ENCODE assay signal across 8 cellular contexts in genomic region chr2:47724221-47724981, GRCh38. TPM values are rescaled to one million over a fixed set of nuclear protein-coding genes. Genes with fewer than 3 reads are reported as not detected.
DNase-seq lines count a peak whose midpoint lies in the region; ATAC-seq and TF ChIP-seq lines count a peak whose summit lies in the region.

No MANE protein-coding gene starts in this region.

- H3K4me1 Mint-ChIP-seq in activated CD4-positive, alpha-beta T cell treated with anti-CD3 and anti-CD28 coated beads for 36 hours: no peaks in the 10 kb centered on the region
- no peaks in the 10 kb centered on the region for H3K4me1 Mint-ChIP-seq in activated CD4-positive, alpha-beta T cell treated with anti-CD3 and anti-CD28 coated beads, Interleukin-2, amount 10 ng/mL, durations not matched to agents 7 days and 5 days
- H3K4me1 Mint-ChIP-seq in glutamatergic neuron (ENCODE audit: low read depth, unreplicated experiment): peaks cover 4% of the 10 kb centered on the region
- H3K4me1 Mint-ChIP-seq in activated CD8-positive, alpha-beta memory T cell treated with anti-CD3 and anti-CD28 coated beads, Interleukin-2, amount 10 ng/mL, durations not matched to agents 7 days and 5 days: peaks cover 2% of the 10 kb centered on the region

- 57 to 63% methylated on average over 9 of the region's 9 CpGs for WGBS in thyroid gland, 2 donors

- ATAC-seq in activated CD4-positive, alpha-beta T cell treated with anti-CD3 and anti-CD28 coated beads for 36 hours: peak; percentile 23
- peak; percentile 82 for ATAC-seq in HG03095 (IDR thresholded peaks at IDR 0.05; ENCODE audit: unreplicated experiment)
- ATAC-seq in activated CD8-positive, alpha-beta memory T cell treated with anti-CD3 and anti-CD28 coated beads, Interleukin-2, amount 10 ng/mL, durations not matched to agents 7 days and 5 days: no peak

- H3K27me3 ChIP-seq in thyroid gland: no peaks in the 10 kb centered on the region

- H3K4me3 Mint-ChIP-seq in activated CD4-positive, alpha-beta T cell treated with anti-CD3 and anti-CD28 coated beads for 36 hours: no peak overlapping the region
- no peak overlapping the region for H3K4me3 Mint-ChIP-seq in activated CD4-positive, alpha-beta T cell treated with anti-CD3 and anti-CD28 coated beads, Interleukin-2, amount 10 ng/mL, durations not matched to agents 7 days and 5 days
- H3K4me3 Mint-ChIP-seq in glutamatergic neuron (ENCODE audit: unreplicated experiment): no peak overlapping the region
- no peak overlapping the region for H3K4me3 Mint-ChIP-seq in activated CD8-positive, alpha-beta memory T cell treated with anti-CD3 and anti-CD28 coated beads, Interleukin-2, amount 10 ng/mL, durations not matched to agents 7 days and 5 days

- DNase-seq in activated CD4-positive, alpha-beta T cell treated with anti-CD3 and anti-CD28 coated beads for 36 hours: no peak
- no peak for DNase-seq in activated CD4-positive, alpha-beta T cell treated with anti-CD3 and anti-CD28 coated beads, Interleukin-2, amount 10 ng/mL, durations not matched to agents 7 days and 5 days
- DNase-seq in RPMI7951 (ENCODE audit: low read depth) (peak; percentile 20), thyroid gland (peak; percentile 4 to 31), amniotic stem cell (lab: John Stamatoyannopoulos, UW) (no peak), glutamatergic neuron (no peak)
- no peak for DNase-seq in activated CD8-positive, alpha-beta memory T cell treated with anti-CD3 and anti-CD28 coated beads, Interleukin-2, amount 10 ng/mL, durations not matched to agents 7 days and 5 days

- H3K9me3 Mint-ChIP-seq in activated CD4-positive, alpha-beta T cell treated with anti-CD3 and anti-CD28 coated beads for 36 hours (ENCODE audit: low read depth): no peaks in the 10 kb centered on the region
- no peaks in the 10 kb centered on the region for H3K9me3 Mint-ChIP-seq in activated CD4-positive, alpha-beta T cell treated with anti-CD3 and anti-CD28 coated beads, Interleukin-2, amount 10 ng/mL, durations not matched to agents 7 days and 5 days
- H3K9me3 Mint-ChIP-seq in glutamatergic neuron (ENCODE audit: unreplicated experiment): peaks cover 5% of the 10 kb centered on the region
- H3K9me3 Mint-ChIP-seq in activated CD8-positive, alpha-beta memory T cell treated with anti-CD3 and anti-CD28 coated beads, Interleukin-2, amount 10 ng/mL, durations not matched to agents 7 days and 5 days (ENCODE audit: low read depth): no peaks in the 10 kb centered on the region

- no peak for TF ChIP-seq CTCF in thyroid gland (IDR thresholded peaks at IDR 0.05)
- TF ChIP-seq CTCF in glutamatergic neuron (IDR thresholded peaks at IDR 0.05; ENCODE audit: partially characterized antibody, unreplicated experiment): no peak

- H3K36me3 Mint-ChIP-seq in activated CD4-positive, alpha-beta T cell treated with anti-CD3 and anti-CD28 coated beads for 36 hours (ENCODE audit: low read depth): no peaks in the 10 kb centered on the region
- no peaks in the 10 kb centered on the region for H3K36me3 Mint-ChIP-seq in activated CD4-positive, alpha-beta T cell treated with anti-CD3 and anti-CD28 coated beads, Interleukin-2, amount 10 ng/mL, durations not matched to agents 7 days and 5 days (ENCODE audit: low read depth)
- peaks cover 5% of the 10 kb centered on the region for H3K36me3 Mint-ChIP-seq in glutamatergic neuron (ENCODE audit: unreplicated experiment)
- H3K36me3 Mint-ChIP-seq in activated CD8-positive, alpha-beta memory T cell treated with anti-CD3 and anti-CD28 coated beads, Interleukin-2, amount 10 ng/mL, durations not matched to agents 7 days and 5 days: no peaks in the 10 kb centered on the region

- no peak overlapping the region for H3K27ac Mint-ChIP-seq in activated CD4-positive, alpha-beta T cell treated with anti-CD3 and anti-CD28 coated beads for 36 hours
- no peak overlapping the region for H3K27ac Mint-ChIP-seq in activated CD4-positive, alpha-beta T cell treated with anti-CD3 and anti-CD28 coated beads, Interleukin-2, amount 10 ng/mL, durations not matched to agents 7 days and 5 days
- no peak overlapping the region for H3K27ac Mint-ChIP-seq in glutamatergic neuron (ENCODE audit: unreplicated experiment)
- no peak overlapping the region for H3K27ac Mint-ChIP-seq in activated CD8-positive, alpha-beta memory T cell treated with anti-CD3 and anti-CD28 coated beads, Interleukin-2, amount 10 ng/mL, durations not matched to agents 7 days and 5 days

- H3K9me3 ChIP-seq in thyroid gland: no peaks in the 10 kb centered on the region

- H3K4me3 ChIP-seq in thyroid gland (replicated peaks in 1 of 3): no peak overlapping the region

- POLR2A ChIA-PET in activated CD4-positive, alpha-beta T cell treated with anti-CD3 and anti-CD28 coated beads for 36 hours (lab: Charles Lee): no interaction called here
- POLR2A ChIA-PET in activated CD4-positive, alpha-beta T cell treated with anti-CD3 and anti-CD28 coated beads, Interleukin-2, amount 10 ng/mL, durations not matched to agents 7 days and 5 days (lab: Charles Lee): no interaction called here

- intact Hi-C loops in activated CD4-positive, alpha-beta T cell treated with anti-CD3 and anti-CD28 coated beads for 36 hours (cut with DNase I, micrococcal nuclease): no loop called here
- intact Hi-C loops in thyroid gland (cut with DNase I): no loop called here

- H3K36me3 ChIP-seq in thyroid gland: no peaks in the 10 kb centered on the region

- H3K27me3 Mint-ChIP-seq in activated CD4-positive, alpha-beta T cell treated with anti-CD3 and anti-CD28 coated beads for 36 hours: no peaks in the 10 kb centered on the region
- H3K27me3 Mint-ChIP-seq in activated CD4-positive, alpha-beta T cell treated with anti-CD3 and anti-CD28 coated beads, Interleukin-2, amount 10 ng/mL, durations not matched to agents 7 days and 5 days: no peaks in the 10 kb centered on the region
- H3K27me3 Mint-ChIP-seq in glutamatergic neuron (ENCODE audit: unreplicated experiment): no peaks in the 10 kb centered on the region
- H3K27me3 Mint-ChIP-seq in activated CD8-positive, alpha-beta memory T cell treated with anti-CD3 and anti-CD28 coated beads, Interleukin-2, amount 10 ng/mL, durations not matched to agents 7 days and 5 days: no peaks in the 10 kb centered on the region

- TF ChIP-seq POLR2A in thyroid gland (IDR thresholded peaks at IDR 0.05): no peak

- no peak overlapping the region for H3K27ac ChIP-seq in thyroid gland

- no peaks in the 10 kb centered on the region for H3K4me1 ChIP-seq in thyroid gland

- CTCF ChIA-PET in activated CD4-positive, alpha-beta T cell treated with anti-CD3 and anti-CD28 coated beads for 36 hours (lab: Charles Lee): interaction anchor here (0.7 kb wide), 1 partner anchor 115 kb away, joined by 4 read pairs; no protein-coding TSS in a partner anchor
- CTCF ChIA-PET in activated CD4-positive, alpha-beta T cell treated with anti-CD3 and anti-CD28 coated beads, Interleukin-2, amount 10 ng/mL, durations not matched to agents 7 days and 5 days (lab: Charles Lee): no interaction called here
- CTCF ChIA-PET in activated CD8-positive, alpha-beta memory T cell treated with anti-CD3 and anti-CD28 coated beads, Interleukin-2, amount 10 ng/mL, durations not matched to agents 7 days and 5 days (lab: Charles Lee): no interaction called here

RNA-seq across cellular contexts. Expression of gene MSH6, which starts 58.5 kb away (rescaled TPM):
- total RNA-seq in activated CD4-positive, alpha-beta T cell treated with anti-CD3 and anti-CD28 coated beads for 36 hours: 100 to 1,000 TPM; 119 to 166 TPM
- total RNA-seq in activated CD4-positive, alpha-beta T cell treated with anti-CD3 and anti-CD28 coated beads, Interleukin-2, amount 10 ng/mL, durations not matched to agents 7 days and 5 days: 10 to 100 TPM; 87.7 to 92.9 TPM
- total RNA-seq in RPMI7951 (2014; rRNA removed; shearing (Covaris generic)): 55.7 and 56.4 TPM in 2 replicates
- 10 to 100 TPM; 37.4 to 75.0 (median 52.0) TPM for total RNA-seq in thyroid gland
- total RNA-seq in glutamatergic neuron (ENCODE audit: unreplicated experiment): 34.9 TPM
- total RNA-seq in activated CD8-positive, alpha-beta memory T cell treated with anti-CD3 and anti-CD28 coated beads, Interleukin-2, amount 10 ng/mL, durations not matched to agents 7 days and 5 days: 100 to 1,000 TPM in 1 of 2 experiments, 10 to 100 TPM in 1; 93.8 to 103 TPM

Comparison
In these comparisons a context has a peak if more than half of its experiments do, and no peak if none do; other contexts are left out.
1. DNase-seq: peak in RPMI7951 (single experiment) and thyroid gland (2 of 2); none in activated CD4-positive, alpha-beta T cell treated with anti-CD3 and anti-CD28 coated beads for 36 hours (single experiment), activated CD4-positive, alpha-beta T cell treated with anti-CD3 and anti-CD28 coated beads, Interleukin-2, amount 10 ng/mL, durations not matched to agents 7 days and 5 days (single experiment), amniotic stem cell (single experiment), glutamatergic neuron (single experiment) and activated CD8-positive, alpha-beta memory T cell treated with anti-CD3 and anti-CD28 coated beads, Interleukin-2, amount 10 ng/mL, durations not matched to agents 7 days and 5 days (single experiment).